ENCODE assay signal across 1 cellular context in the genomic region with DNA sequence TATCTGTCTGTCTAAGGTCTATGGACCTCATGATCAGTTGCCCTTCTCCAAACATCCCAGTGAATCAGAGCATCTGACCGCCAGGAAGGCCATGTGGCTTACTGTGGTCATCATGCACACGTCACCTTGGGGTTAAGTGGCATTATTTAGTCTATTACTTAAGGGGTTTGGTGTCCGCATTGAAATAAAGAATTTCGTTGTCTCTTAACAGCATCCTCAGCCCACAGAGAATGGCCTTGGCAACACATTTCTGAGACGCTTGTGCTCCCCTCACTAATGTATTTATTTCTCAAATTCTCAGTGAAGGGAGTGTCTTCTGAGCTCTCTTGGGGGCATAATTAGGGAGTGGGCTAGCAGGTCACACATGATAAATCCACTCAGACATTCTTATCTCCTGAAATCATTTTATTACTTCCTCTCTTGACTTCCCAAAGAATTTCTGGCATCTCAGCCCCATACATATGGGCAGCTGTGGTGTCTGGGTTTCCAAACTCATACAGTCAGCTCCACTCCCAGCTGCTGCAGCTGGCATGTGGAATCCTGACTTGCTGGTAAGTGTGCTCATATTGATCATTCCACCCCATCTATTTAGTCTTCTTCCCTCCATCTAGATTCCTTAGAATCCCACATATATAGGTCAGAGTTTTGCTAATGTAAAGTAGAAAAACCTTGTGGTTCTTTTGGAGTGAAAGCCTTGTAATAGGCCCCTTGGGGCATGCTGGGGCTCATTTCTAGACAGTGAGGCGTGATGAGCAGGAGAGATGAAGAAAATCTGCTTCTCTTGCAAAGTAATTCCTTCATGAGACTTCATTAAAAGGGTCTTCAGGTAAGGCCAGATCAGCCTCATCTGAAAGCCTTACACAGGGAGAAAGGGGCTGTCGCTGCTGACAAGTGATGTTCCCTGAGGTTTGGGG.
TF ChIP-seq lines count a peak whose summit lies in the region.

No MANE protein-coding gene starts in this region.

TF ChIP-seq in GM23338, 12 proteins besides CTCF, POLR2A, EP300 and RAD21 (continued from another document):
- TF ChIP-seq, protein P1, sequence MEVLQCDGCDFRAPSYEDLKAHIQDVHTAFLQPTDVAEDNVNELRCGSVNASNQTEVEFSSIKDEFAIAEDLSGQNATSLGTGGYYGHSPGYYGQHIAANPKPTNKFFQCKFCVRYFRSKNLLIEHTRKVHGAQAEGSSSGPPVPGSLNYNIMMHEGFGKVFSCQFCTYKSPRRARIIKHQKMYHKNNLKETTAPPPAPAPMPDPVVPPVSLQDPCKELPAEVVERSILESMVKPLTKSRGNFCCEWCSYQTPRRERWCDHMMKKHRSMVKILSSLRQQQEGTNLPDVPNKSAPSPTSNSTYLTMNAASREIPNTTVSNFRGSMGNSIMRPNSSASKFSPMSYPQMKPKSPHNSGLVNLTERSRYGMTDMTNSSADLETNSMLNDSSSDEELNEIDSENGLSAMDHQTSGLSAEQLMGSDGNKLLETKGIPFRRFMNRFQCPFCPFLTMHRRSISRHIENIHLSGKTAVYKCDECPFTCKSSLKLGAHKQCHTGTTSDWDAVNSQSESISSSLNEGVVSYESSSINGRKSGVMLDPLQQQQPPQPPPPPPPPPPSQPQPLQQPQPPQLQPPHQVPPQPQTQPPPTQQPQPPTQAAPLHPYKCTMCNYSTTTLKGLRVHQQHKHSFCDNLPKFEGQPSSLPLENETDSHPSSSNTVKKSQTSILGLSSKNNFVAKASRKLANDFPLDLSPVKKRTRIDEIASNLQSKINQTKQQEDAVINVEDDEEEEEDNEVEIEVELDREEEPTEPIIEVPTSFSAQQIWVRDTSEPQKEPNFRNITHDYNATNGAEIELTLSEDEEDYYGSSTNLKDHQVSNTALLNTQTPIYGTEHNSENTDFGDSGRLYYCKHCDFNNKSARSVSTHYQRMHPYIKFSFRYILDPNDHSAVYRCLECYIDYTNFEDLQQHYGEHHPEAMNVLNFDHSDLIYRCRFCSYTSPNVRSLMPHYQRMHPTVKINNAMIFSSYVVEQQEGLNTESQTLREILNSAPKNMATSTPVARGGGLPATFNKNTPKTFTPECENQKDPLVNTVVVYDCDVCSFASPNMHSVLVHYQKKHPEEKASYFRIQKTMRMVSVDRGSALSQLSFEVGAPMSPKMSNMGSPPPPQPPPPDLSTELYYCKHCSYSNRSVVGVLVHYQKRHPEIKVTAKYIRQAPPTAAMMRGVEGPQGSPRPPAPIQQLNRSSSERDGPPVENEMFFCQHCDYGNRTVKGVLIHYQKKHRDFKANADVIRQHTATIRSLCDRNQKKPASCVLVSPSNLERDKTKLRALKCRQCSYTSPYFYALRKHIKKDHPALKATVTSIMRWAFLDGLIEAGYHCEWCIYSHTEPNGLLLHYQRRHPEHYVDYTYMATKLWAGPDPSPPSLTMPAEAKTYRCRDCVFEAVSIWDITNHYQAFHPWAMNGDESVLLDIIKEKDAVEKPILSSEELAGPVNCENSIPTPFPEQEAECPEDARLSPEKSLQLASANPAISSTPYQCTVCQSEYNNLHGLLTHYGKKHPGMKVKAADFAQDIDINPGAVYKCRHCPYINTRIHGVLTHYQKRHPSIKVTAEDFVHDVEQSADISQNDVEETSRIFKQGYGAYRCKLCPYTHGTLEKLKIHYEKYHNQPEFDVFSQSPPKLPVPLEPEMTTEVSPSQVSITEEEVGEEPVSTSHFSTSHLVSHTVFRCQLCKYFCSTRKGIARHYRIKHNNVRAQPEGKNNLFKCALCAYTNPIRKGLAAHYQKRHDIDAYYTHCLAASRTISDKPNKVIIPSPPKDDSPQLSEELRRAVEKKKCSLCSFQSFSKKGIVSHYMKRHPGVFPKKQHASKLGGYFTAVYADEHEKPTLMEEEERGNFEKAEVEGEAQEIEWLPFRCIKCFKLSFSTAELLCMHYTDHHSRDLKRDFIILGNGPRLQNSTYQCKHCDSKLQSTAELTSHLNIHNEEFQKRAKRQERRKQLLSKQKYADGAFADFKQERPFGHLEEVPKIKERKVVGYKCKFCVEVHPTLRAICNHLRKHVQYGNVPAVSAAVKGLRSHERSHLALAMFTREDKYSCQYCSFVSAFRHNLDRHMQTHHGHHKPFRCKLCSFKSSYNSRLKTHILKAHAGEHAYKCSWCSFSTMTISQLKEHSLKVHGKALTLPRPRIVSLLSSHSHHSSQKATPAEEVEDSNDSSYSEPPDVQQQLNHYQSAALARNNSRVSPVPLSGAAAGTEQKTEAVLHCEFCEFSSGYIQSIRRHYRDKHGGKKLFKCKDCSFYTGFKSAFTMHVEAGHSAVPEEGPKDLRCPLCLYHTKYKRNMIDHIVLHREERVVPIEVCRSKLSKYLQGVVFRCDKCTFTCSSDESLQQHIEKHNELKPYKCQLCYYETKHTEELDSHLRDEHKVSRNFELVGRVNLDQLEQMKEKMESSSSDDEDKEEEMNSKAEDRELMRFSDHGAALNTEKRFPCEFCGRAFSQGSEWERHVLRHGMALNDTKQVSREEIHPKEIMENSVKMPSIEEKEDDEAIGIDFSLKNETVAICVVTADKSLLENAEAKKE (CRISPR knock-in tag; IDR thresholded peaks at IDR 0.05) = no peak
- TF ChIP-seq, protein P2, sequence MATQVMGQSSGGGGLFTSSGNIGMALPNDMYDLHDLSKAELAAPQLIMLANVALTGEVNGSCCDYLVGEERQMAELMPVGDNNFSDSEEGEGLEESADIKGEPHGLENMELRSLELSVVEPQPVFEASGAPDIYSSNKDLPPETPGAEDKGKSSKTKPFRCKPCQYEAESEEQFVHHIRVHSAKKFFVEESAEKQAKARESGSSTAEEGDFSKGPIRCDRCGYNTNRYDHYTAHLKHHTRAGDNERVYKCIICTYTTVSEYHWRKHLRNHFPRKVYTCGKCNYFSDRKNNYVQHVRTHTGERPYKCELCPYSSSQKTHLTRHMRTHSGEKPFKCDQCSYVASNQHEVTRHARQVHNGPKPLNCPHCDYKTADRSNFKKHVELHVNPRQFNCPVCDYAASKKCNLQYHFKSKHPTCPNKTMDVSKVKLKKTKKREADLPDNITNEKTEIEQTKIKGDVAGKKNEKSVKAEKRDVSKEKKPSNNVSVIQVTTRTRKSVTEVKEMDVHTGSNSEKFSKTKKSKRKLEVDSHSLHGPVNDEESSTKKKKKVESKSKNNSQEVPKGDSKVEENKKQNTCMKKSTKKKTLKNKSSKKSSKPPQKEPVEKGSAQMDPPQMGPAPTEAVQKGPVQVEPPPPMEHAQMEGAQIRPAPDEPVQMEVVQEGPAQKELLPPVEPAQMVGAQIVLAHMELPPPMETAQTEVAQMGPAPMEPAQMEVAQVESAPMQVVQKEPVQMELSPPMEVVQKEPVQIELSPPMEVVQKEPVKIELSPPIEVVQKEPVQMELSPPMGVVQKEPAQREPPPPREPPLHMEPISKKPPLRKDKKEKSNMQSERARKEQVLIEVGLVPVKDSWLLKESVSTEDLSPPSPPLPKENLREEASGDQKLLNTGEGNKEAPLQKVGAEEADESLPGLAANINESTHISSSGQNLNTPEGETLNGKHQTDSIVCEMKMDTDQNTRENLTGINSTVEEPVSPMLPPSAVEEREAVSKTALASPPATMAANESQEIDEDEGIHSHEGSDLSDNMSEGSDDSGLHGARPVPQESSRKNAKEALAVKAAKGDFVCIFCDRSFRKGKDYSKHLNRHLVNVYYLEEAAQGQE (IDR thresholded peaks at IDR 0.05; ENCODE audit: unreplicated experiment) = no peak
- TF ChIP-seq JUNB (IDR thresholded peaks at IDR 0.05; ENCODE audit: unreplicated experiment) (no peak), ZNF331 (CRISPR knock-in tag; IDR thresholded peaks at IDR 0.05; ENCODE audit: low read depth) (no peak), CREB1 (CRISPR knock-in tag; IDR thresholded peaks at IDR 0.05; ENCODE audit: low read depth) (no peak)
- TF ChIP-seq, protein P3, sequence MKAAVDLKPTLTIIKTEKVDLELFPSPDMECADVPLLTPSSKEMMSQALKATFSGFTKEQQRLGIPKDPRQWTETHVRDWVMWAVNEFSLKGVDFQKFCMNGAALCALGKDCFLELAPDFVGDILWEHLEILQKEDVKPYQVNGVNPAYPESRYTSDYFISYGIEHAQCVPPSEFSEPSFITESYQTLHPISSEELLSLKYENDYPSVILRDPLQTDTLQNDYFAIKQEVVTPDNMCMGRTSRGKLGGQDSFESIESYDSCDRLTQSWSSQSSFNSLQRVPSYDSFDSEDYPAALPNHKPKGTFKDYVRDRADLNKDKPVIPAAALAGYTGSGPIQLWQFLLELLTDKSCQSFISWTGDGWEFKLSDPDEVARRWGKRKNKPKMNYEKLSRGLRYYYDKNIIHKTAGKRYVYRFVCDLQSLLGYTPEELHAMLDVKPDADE (IDR thresholded peaks at IDR 0.05) = no peak
